7 cellular contexts compared by ENCODE assay signal in genomic region chr6:32126880-32127279, GRCh38. TPM values are rescaled to one million over a fixed set of nuclear protein-coding genes. Genes with fewer than 3 reads are reported as not detected.
A peak's percentile ranks its signal among the peaks of the same experiment; 100 is the strongest.
DNase-seq lines count a peak whose midpoint lies in the region; ATAC-seq and TF ChIP-seq lines count a peak whose summit lies in the region.

No MANE protein-coding gene starts in this region.

- TF ChIP-seq RAD21 in HCT116 (IDR thresholded peaks at IDR 0.05; ENCODE audit: low read depth): no peak

- 63 to 72% (median 67%) methylated on average over 8 of the region's 8 CpGs for WGBS in spleen, 5 donors

- H3K36me3 Mint-ChIP-seq in activated CD4-positive, alpha-beta memory T cell treated with anti-CD3 and anti-CD28 coated beads for 36 hours: peaks cover 24% of the 10 kb centered on the region

- no peak overlapping the region for H2AFZ ChIP-seq in HCT116 (ENCODE audit: low read depth, low read length, poor library complexity, severe bottlenecking)

- no peak for ATAC-seq in HCT116

- H3K9me3 ChIP-seq in HCT116 (ENCODE audit: control insufficient read depth in 1 of 2, insufficient read depth in 1 of 2, low read depth in 1 of 2, low read length in 2 of 2) (no peaks in the 10 kb centered on the region), spleen (no peaks in the 10 kb centered on the region)

- no peak for DNase-seq in HCT116 (ENCODE audit: low read depth, low spot score)
- DNase-seq in activated CD4-positive, alpha-beta memory T cell treated with anti-CD3 and anti-CD28 coated beads for 36 hours: peak; percentile 31
- no peak for DNase-seq in spleen
- DNase-seq in midbrain (lab: John Stamatoyannopoulos, UW): no peak
- no peak for DNase-seq in DMS53 treated with DMSO at 0.1 percent for 48 hours (lab: John Stamatoyannopoulos, UW; ENCODE audit: unreplicated experiment)
- no peak for DNase-seq in stimulated activated CD4-positive, alpha-beta T cell treated with anti-CD3 and anti-CD28 coated beads, Interleukin-2, amount 100 ng/mL, for 24 hours

- no TSS peak for BruUV-seq in HCT116 (replicated peaks; lab: Mats Ljungman, UMichigan)

- RAD21 ChIA-PET in HCT116 (lab: Charles Lee; ENCODE audit: low non-redundant PET in 1 of 2, low total read pairs in 2 of 2, uncharacterized antibody in 2 of 2, unreplicated experiment in 2 of 2): interaction anchor here in 1 of 2 experiments (0.6 kb wide), 1 partner anchor 445 kb away, joined by 4 read pairs; no protein-coding TSS in a partner anchor

- no peaks in the 10 kb centered on the region for H4K20me1 ChIP-seq in HCT116 (ENCODE audit: insufficient read depth)

- TF ChIP-seq POLR2A in HCT116 (IDR thresholded peaks at IDR 0.05; ENCODE audit: borderline replicate concordance, extremely low read depth, insufficient read depth, insufficient read length) (no peak), spleen (IDR thresholded peaks at IDR 0.05) (no peak)

- no peaks in the 10 kb centered on the region for H3K27me3 ChIP-seq in HCT116 (ENCODE audit: insufficient read depth, low read length)
- no peaks in the 10 kb centered on the region for H3K27me3 ChIP-seq in spleen (replicated peaks in 1 of 7)

- peaks cover 24 to 31% of the 10 kb centered on the region in 2 experiments for H3K4me1 ChIP-seq in HCT116 (ENCODE audit: control insufficient read depth in 1 of 2, insufficient read depth in 2 of 2, low read length in 2 of 2)
- H3K4me1 ChIP-seq in spleen: peaks cover 23 to 75% (median 45%) of the 10 kb centered on the region in 6 donors

- peak overlapping the region; percentile 99 for H3K4me3 Mint-ChIP-seq in activated CD4-positive, alpha-beta memory T cell treated with anti-CD3 and anti-CD28 coated beads for 36 hours

- no peaks in the 10 kb centered on the region for H3K9me2 ChIP-seq in HCT116 (ENCODE audit: insufficient read depth)

- H3K27ac ChIP-seq in HCT116 (ENCODE audit: low read depth, low read length) (no peak overlapping the region), spleen (peak overlapping the region in 1 of 8 donors; percentile 92)

- H3K27ac Mint-ChIP-seq in activated CD4-positive, alpha-beta memory T cell treated with anti-CD3 and anti-CD28 coated beads for 36 hours: peak overlapping the region; percentile 96

- CTCF ChIA-PET in HCT116 (lab: Charles Lee): interaction anchor here (1.2 to 1.8 kb wide), 2 partner anchors 8 to 69 kb away, joined by 4 to 18 read pairs; no protein-coding TSS in a partner anchor
- CTCF ChIA-PET in activated CD4-positive, alpha-beta memory T cell treated with anti-CD3 and anti-CD28 coated beads for 36 hours (lab: Charles Lee): interaction anchor here (1.0 to 4.3 kb wide), 3 partner anchors 9 to 79 kb away, joined by 3 to 35 read pairs (median 21); no protein-coding TSS in a partner anchor

- peak overlapping the region; percentile 86 for H3K4me2 ChIP-seq in HCT116 (ENCODE audit: low read length)

- no peak for TF ChIP-seq CTCF in HCT116 (IDR thresholded peaks at IDR 0.05 in 2 of 3, conservative IDR thresholded peaks at IDR 0.05 in 1 of 3; ENCODE audit: borderline replicate concordance in 1 of 3, insufficient read depth in 1 of 3, low read depth in 2 of 3, low read length in 2 of 3)
- no peak for TF ChIP-seq CTCF in spleen (IDR thresholded peaks at IDR 0.05 in 8 of 11, conservative IDR thresholded peaks at IDR 0.05 in 3 of 11)

- peaks cover 0 to 2% of the 10 kb centered on the region in 2 experiments; a peak in 3 of 4 replicates for H3K36me3 ChIP-seq in HCT116 (ENCODE audit: control insufficient read depth in 1 of 2, insufficient read depth in 2 of 2, low read length in 2 of 2)
- peaks cover 0 to 53% (median 44%) of the 10 kb centered on the region in 6 donors for H3K36me3 ChIP-seq in spleen

- POLR2A ChIA-PET in HCT116 (lab: Charles Lee): interaction anchor here (1.2 to 1.9 kb wide), 3 partner anchors 51 to 69 kb away, joined by 4 to 10 read pairs (median 4); partner anchors contain the start of gene PBX2
- POLR2A ChIA-PET in activated CD4-positive, alpha-beta memory T cell treated with anti-CD3 and anti-CD28 coated beads for 36 hours (lab: Charles Lee): interaction anchor here (0.9 to 2.6 kb wide), 4 partner anchors 8 to 155 kb away, joined by 3 to 9 read pairs (median 5); partner anchors contain the start of genes DXO and RNF5

- H3K9ac ChIP-seq in HCT116 (ENCODE audit: low read length): peak overlapping the region; percentile 93

- intact Hi-C loops in HCT116 (cut with micrococcal nuclease) (no loop called here), spleen (cut with DNase I; ENCODE audit: low total_unique reads) (loop anchor here (10.0 kb wide), 1 partner anchor 68 kb away; the partner anchor contains the start of genes GPSM3 and PBX2)
- intact Hi-C loops in activated CD4-positive, alpha-beta memory T cell treated with anti-CD3 and anti-CD28 coated beads for 36 hours (cut with micrococcal nuclease): no loop called here

- peaks cover 40% of the 10 kb centered on the region for H3K4me1 Mint-ChIP-seq in activated CD4-positive, alpha-beta memory T cell treated with anti-CD3 and anti-CD28 coated beads for 36 hours (ENCODE audit: low read depth)

- H3K4me3 ChIP-seq in HCT116 (replicated peaks in 1 of 2; ENCODE audit: low read depth in 1 of 2, low read length in 2 of 2) (peak overlapping the region; percentile 94 to 100), iPS-11a (ENCODE audit: low read depth, low read length) (peak overlapping the region; percentile 92), spleen (peak overlapping the region in 7 of 8 donors; percentile 78 to 97 (median 94))

- peaks cover 27% of the 10 kb centered on the region for H3K79me2 ChIP-seq in HCT116 (ENCODE audit: insufficient read depth, low read length)

- no peaks in the 10 kb centered on the region for H3K9me3 Mint-ChIP-seq in activated CD4-positive, alpha-beta memory T cell treated with anti-CD3 and anti-CD28 coated beads for 36 hours

- no peaks in the 10 kb centered on the region for H3K27me3 Mint-ChIP-seq in activated CD4-positive, alpha-beta memory T cell treated with anti-CD3 and anti-CD28 coated beads for 36 hours

TF ChIP-seq in HCT116, 20 proteins besides CTCF, POLR2A, EP300 and RAD21:
- no peak for TF ChIP-seq SRF (IDR thresholded peaks at IDR 0.05; ENCODE audit: low read depth)
- no peak for TF ChIP-seq SIN3A (IDR thresholded peaks at IDR 0.05; ENCODE audit: low read depth)
- TF ChIP-seq FOSL1 (IDR thresholded peaks at IDR 0.05; ENCODE audit: low read depth): no peak
- no peak for TF ChIP-seq ATF3 (IDR thresholded peaks at IDR 0.05)
- no peak for TF ChIP-seq ZNF274 (IDR thresholded peaks at IDR 0.05; ENCODE audit: low read depth, low read length)
- TF ChIP-seq REST (IDR thresholded peaks at IDR 0.05; ENCODE audit: low read depth): no peak
- TF ChIP-seq POLR2AphosphoS5 (IDR thresholded peaks at IDR 0.05; ENCODE audit: low read depth, low read length): no peak

RNA-seq across cellular contexts. Expression of gene ATF6B, which starts 1.2 kb away (rescaled TPM):
- 63.9 TPM for total RNA-seq in HCT116 (2021; ENCODE audit: unreplicated experiment)
- 55.7 and 75.2 TPM in 2 replicates for polyA plus RNA-seq in HCT116 (2012)
- 10 to 100 TPM; 67.4 to 80.9 TPM for total RNA-seq in activated CD4-positive, alpha-beta memory T cell treated with anti-CD3 and anti-CD28 coated beads for 36 hours
- total RNA-seq in spleen: 100 to 1,000 TPM in 4 of 7 donors, 10 to 100 TPM in 3; 79.1 to 126 (median 101) TPM
- 10 to 100 TPM; 45.3 to 72.7 (median 46.2) TPM for polyA plus RNA-seq in spleen

RNA-seq across cellular contexts. Expression of gene FKBPL, which starts 3.2 kb away (rescaled TPM):
- total RNA-seq in HCT116 (2021; ENCODE audit: unreplicated experiment) (11.2 TPM), spleen (1 to 10 TPM; 2.9 to 5.8 (median 4.3) TPM)
- 8.8 and 12.2 TPM in 2 replicates for polyA plus RNA-seq in HCT116 (2012)
- 1 to 10 TPM; 7.0 to 7.8 TPM for total RNA-seq in activated CD4-positive, alpha-beta memory T cell treated with anti-CD3 and anti-CD28 coated beads for 36 hours
- 1 to 10 TPM; 4.7 to 6.1 (median 6.0) TPM for polyA plus RNA-seq in spleen

RNA-seq across cellular contexts. Expression of gene TNXB, which starts 17.7 kb away (rescaled TPM):
- total RNA-seq in HCT116 (2021; ENCODE audit: unreplicated experiment): 8.5 TPM
- polyA plus RNA-seq in HCT116 (2012): 4.7 and 7.1 TPM in 2 replicates
- total RNA-seq in activated CD4-positive, alpha-beta memory T cell treated with anti-CD3 and anti-CD28 coated beads for 36 hours: 1 to 10 TPM; 5.2 to 5.8 TPM
- total RNA-seq in spleen: 100 to 1,000 TPM in 2 of 7 donors, 10 to 100 TPM in 5; 37.6 to 117 (median 72.7) TPM
- polyA plus RNA-seq in spleen: 10 to 100 TPM; 13.7 to 39.3 (median 32.5) TPM

RNA-seq across cellular contexts. Expression of gene PRRT1, which starts 24.9 kb away (rescaled TPM):
- total RNA-seq in HCT116 (2021; ENCODE audit: unreplicated experiment): 6.1 TPM
- 4.0 and 4.8 TPM in 2 replicates for polyA plus RNA-seq in HCT116 (2012)
- total RNA-seq in activated CD4-positive, alpha-beta memory T cell treated with anti-CD3 and anti-CD28 coated beads for 36 hours: under 1 TPM; 0.33 to 0.36 TPM
- total RNA-seq in spleen: 1 to 10 TPM in 2 of 7 donors, under 1 TPM in 5; 0.28 to 1.7 (median 0.85) TPM
- polyA plus RNA-seq in spleen: 1 to 10 TPM; 1.1 to 2.3 (median 1.9) TPM

RNA-seq across cellular contexts. Expression of gene PPT2, which starts 27.1 kb away (rescaled TPM):
- 21.0 TPM for total RNA-seq in HCT116 (2021; ENCODE audit: unreplicated experiment)
- polyA plus RNA-seq in HCT116 (2012): 12.8 and 16.4 TPM in 2 replicates
- 1 to 10 TPM; 9.5 to 9.9 TPM for total RNA-seq in activated CD4-positive, alpha-beta memory T cell treated with anti-CD3 and anti-CD28 coated beads for 36 hours
- 10 to 100 TPM; 12.7 to 26.7 (median 19.2) TPM for total RNA-seq in spleen
- polyA plus RNA-seq in spleen: 1 to 10 TPM; 2.3 to 7.6 (median 3.7) TPM
